ENCODE assay signal across 8 cellular contexts in the genomic region with DNA sequence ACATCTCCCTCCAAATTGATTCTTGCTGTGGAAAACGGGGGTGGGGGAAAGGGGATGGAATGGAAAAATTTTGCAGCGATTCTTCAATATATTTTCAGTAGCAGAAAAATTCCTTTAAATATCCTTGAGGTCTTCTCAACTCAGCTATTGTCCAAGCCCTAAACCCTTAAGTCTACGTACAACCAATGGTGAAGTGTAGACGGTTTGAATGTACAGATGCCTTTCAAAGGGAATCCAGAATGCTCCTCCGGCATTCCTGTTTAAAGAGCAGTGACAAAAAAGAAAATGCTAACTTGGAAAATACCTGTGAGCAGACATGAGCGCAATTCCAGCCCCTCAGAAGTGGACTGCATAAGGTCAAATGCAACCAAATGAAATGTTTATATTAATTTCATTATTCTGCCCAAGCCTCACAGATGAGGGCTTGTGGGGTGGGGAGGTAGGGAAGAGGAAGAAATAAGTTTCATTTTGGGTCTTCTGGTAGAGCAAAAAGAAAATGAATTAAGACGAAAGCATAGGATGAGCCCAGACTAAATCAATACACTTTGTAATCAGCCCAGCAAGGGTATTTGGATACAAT. TPM values are rescaled to one million over a fixed set of nuclear protein-coding genes. Genes with fewer than 3 reads are reported as not detected.
DNase-seq lines count a peak whose midpoint lies in the region; ATAC-seq and TF ChIP-seq lines count a peak whose summit lies in the region.

No MANE protein-coding gene starts in this region.

- H2BK5ac ChIP-seq in neuronal stem cell (ENCODE audit: low read length): no peak overlapping the region

- no peaks in the 10 kb centered on the region for H3K36me3 ChIP-seq in CD8-positive, alpha-beta T cell (ENCODE audit: insufficient read depth, low read length)
- H3K36me3 ChIP-seq in NT2/D1 (ENCODE audit: insufficient read depth, insufficient read length, low read length) (no peaks in the 10 kb centered on the region), neuronal stem cell (replicated peaks in 1 of 2; ENCODE audit: control insufficient read depth in 2 of 2, insufficient read depth in 2 of 2, low read length in 2 of 2) (peaks cover 0 to 8% of the 10 kb centered on the region in 2 donors)

- no peaks in the 10 kb centered on the region for H3K27me3 ChIP-seq in CD8-positive, alpha-beta T cell (ENCODE audit: insufficient read depth, low read length)
- H3K27me3 ChIP-seq in NT2/D1 (ENCODE audit: insufficient read depth, insufficient read length) (peaks cover 21% of the 10 kb centered on the region), neuronal stem cell (ENCODE audit: control insufficient read depth in 3 of 3, insufficient read depth in 3 of 3, low read depth in 1 of 3, low read length in 3 of 3) (no peaks in the 10 kb centered on the region)

- no peak overlapping the region for H4K91ac ChIP-seq in neuronal stem cell (ENCODE audit: low read depth, low read length, poor library complexity)

- H3K4me1 ChIP-seq in CD8-positive, alpha-beta T cell (ENCODE audit: insufficient read depth, low read length): peaks cover 7% of the 10 kb centered on the region
- H3K4me1 ChIP-seq in NT2/D1 (ENCODE audit: insufficient read depth, insufficient read length): no peaks in the 10 kb centered on the region
- peaks cover 6 to 16% of the 10 kb centered on the region in 2 donors for H3K4me1 ChIP-seq in neuronal stem cell (ENCODE audit: control insufficient read depth in 2 of 2, insufficient read depth in 1 of 2, low read depth in 1 of 2, low read length in 2 of 2)

- peak overlapping the region; percentile 95 for H2AFZ ChIP-seq in neuronal stem cell (ENCODE audit: low read length)

- H2BK15ac ChIP-seq in neuronal stem cell (ENCODE audit: low read length): no peak overlapping the region

- peak overlapping the region; percentile 90 for H3K4me2 ChIP-seq in neuronal stem cell (ENCODE audit: insufficient read depth, low read length, poor library complexity, severe bottlenecking)

- H3K36me3 Mint-ChIP-seq in CD8-positive, alpha-beta T cell: peaks cover 15% of the 10 kb centered on the region
- peaks cover 4% of the 10 kb centered on the region for H3K36me3 Mint-ChIP-seq in endothelial cell (ENCODE audit: low read depth, unreplicated experiment)

- no peak overlapping the region for H3K27ac ChIP-seq in CD8-positive, alpha-beta T cell (ENCODE audit: low read depth, low read length)
- H3K27ac ChIP-seq in neuronal stem cell (replicated peaks; ENCODE audit: low read length): no peak overlapping the region

- CTCF ChIA-PET in CD8-positive, alpha-beta T cell (lab: Charles Lee): no interaction called here

- H3K9me3 ChIP-seq in CD8-positive, alpha-beta T cell (ENCODE audit: low read length): no peaks in the 10 kb centered on the region
- H3K9me3 ChIP-seq in NT2/D1 (ENCODE audit: insufficient read depth, low read length) (no peaks in the 10 kb centered on the region), neuronal stem cell (replicated peaks in 1 of 2; ENCODE audit: control insufficient read depth in 2 of 2, insufficient read depth in 1 of 2, low read depth in 1 of 2, low read length in 2 of 2) (no peaks in the 10 kb centered on the region)

- peaks cover 15% of the 10 kb centered on the region for H3K79me1 ChIP-seq in neuronal stem cell (ENCODE audit: low read depth, low read length)

- no CpG with 5 or more reads among the region's 7 CpGs for WGBS in neuronal stem cell (ENCODE audit: extremely low coverage in 2 of 2, insufficient read length in 2 of 2, insufficient replicate concordance in 1 of 2), 2 donors

- no peak for TF ChIP-seq CTCF in CD8-positive, alpha-beta T cell (IDR thresholded peaks at IDR 0.05)
- TF ChIP-seq CTCF in endothelial cell (IDR thresholded peaks at IDR 0.05; ENCODE audit: unreplicated experiment): no peak

- no peaks in the 10 kb centered on the region for H3K9me3 Mint-ChIP-seq in CD8-positive, alpha-beta T cell
- H3K9me3 Mint-ChIP-seq in endothelial cell (ENCODE audit: unreplicated experiment): no peaks in the 10 kb centered on the region

- peak overlapping the region; percentile 75 for H3K4me3 ChIP-seq in CD8-positive, alpha-beta T cell (ENCODE audit: low read depth, low read length)
- H3K4me3 ChIP-seq in NT2/D1 (ENCODE audit: insufficient read length, low read depth) (peak overlapping the region; percentile 81), neuronal stem cell (ENCODE audit: low read length in 2 of 2) (peak overlapping the region in 1 of 2 donors; percentile 76)

- no peak overlapping the region for H3K23ac ChIP-seq in neuronal stem cell (ENCODE audit: low read depth, low read length, poor library complexity)

- no peak overlapping the region for H3K9ac ChIP-seq in NT2/D1 (ENCODE audit: insufficient read length, low read depth)
- no peak overlapping the region for H3K9ac ChIP-seq in neuronal stem cell (ENCODE audit: low read depth, low read length, poor library complexity)

- no peak overlapping the region for H4K8ac ChIP-seq in neuronal stem cell (ENCODE audit: low read depth, low read length)

- intact Hi-C loops in CD8-positive, alpha-beta T cell (cut with DNase I, micrococcal nuclease): loop anchor here (5.0 to 10.0 kb wide), 8 partner anchors 83 to 1417 kb away; a partner anchor contains a TSS

- no peak for ATAC-seq in CD8-positive, alpha-beta T cell
- no peak for ATAC-seq in HG02759 (IDR thresholded peaks at IDR 0.05; ENCODE audit: unreplicated experiment)

- POLR2A ChIA-PET in CD8-positive, alpha-beta T cell (lab: Charles Lee): interaction anchor here (0.6 kb wide), 1 partner anchor 192 kb away, joined by 3 read pairs; no protein-coding TSS in a partner anchor

- no peak overlapping the region for H2BK120ac ChIP-seq in neuronal stem cell (ENCODE audit: low read depth, low read length)

- H2BK12ac ChIP-seq in neuronal stem cell (ENCODE audit: low read length): no peak overlapping the region

- H2AK5ac ChIP-seq in neuronal stem cell (ENCODE audit: low read depth, low read length): no peak overlapping the region

- no peak for DNase-seq in CD8-positive, alpha-beta T cell
- no peak for DNase-seq in NT2/D1 (ENCODE audit: low read depth, low spot score)
- no peak for DNase-seq in endothelial cell (ENCODE audit: low spot score)
- DNase-seq in neuronal stem cell (ENCODE audit: low spot score): no peak
- DNase-seq in midbrain (lab: John Stamatoyannopoulos, UW): no peak
- no peak for DNase-seq in hypothalamus (lab: John Stamatoyannopoulos, UW)
- DNase-seq in GM19240 (ENCODE audit: insufficient read length, low spot score): no peak

- peaks cover 43% of the 10 kb centered on the region for H3K4me1 Mint-ChIP-seq in CD8-positive, alpha-beta T cell (ENCODE audit: low read depth)
- H3K4me1 Mint-ChIP-seq in endothelial cell (ENCODE audit: unreplicated experiment): peaks cover 21% of the 10 kb centered on the region

- peak overlapping the region; percentile 91 for H3K4me3 Mint-ChIP-seq in CD8-positive, alpha-beta T cell
- H3K4me3 Mint-ChIP-seq in endothelial cell (ENCODE audit: unreplicated experiment): peak overlapping the region; percentile 92

- H3K4ac ChIP-seq in neuronal stem cell (ENCODE audit: low read length): no peak overlapping the region

- H3K18ac ChIP-seq in neuronal stem cell (ENCODE audit: low read length): no peak overlapping the region

- peak overlapping the region; percentile 73 for H3K27ac Mint-ChIP-seq in CD8-positive, alpha-beta T cell
- H3K27ac Mint-ChIP-seq in endothelial cell (ENCODE audit: unreplicated experiment): peak overlapping the region; percentile 57

- no peak overlapping the region for H3K14ac ChIP-seq in neuronal stem cell (ENCODE audit: low read length)

- H3K27me3 Mint-ChIP-seq in CD8-positive, alpha-beta T cell (ENCODE audit: low read depth): no peaks in the 10 kb centered on the region
- H3K27me3 Mint-ChIP-seq in endothelial cell (ENCODE audit: unreplicated experiment): peaks cover 9% of the 10 kb centered on the region

RNA-seq across cellular contexts. Expression of a gene that starts 2.8 kb away (rescaled TPM):
- total RNA-seq in CD8-positive, alpha-beta T cell: 100 to 1,000 TPM; 411 to 413 TPM
- total RNA-seq in endothelial cell (ENCODE audit: unreplicated experiment): 71.3 TPM
- polyA plus RNA-seq in neuronal stem cell (2013, experiment 1 of 2): 24.4 TPM
- polyA plus RNA-seq in neuronal stem cell (2013, experiment 2 of 2): 26.0 TPM
